In genomic region chr20:63955846-63956663, GRCh38 we compare ENCODE assay signal across 8 cellular contexts. TPM values are rescaled to one million over a fixed set of nuclear protein-coding genes. Genes with fewer than 3 reads are reported as not detected.
DNase-seq lines count a peak whose midpoint lies in the region; ATAC-seq and TF ChIP-seq lines count a peak whose summit lies in the region.

TSS of gene UCKL1 (minus strand) at chr20:63956416. CDS start at chr20:63956372, 44 bp downstream.

- H3K27ac Mint-ChIP-seq in activated CD4-positive, alpha-beta T cell treated with anti-CD3 and anti-CD28 coated beads, Interleukin-2, amount 10 ng/mL, durations not matched to agents 24 days and 14 days = peak within 1 kb of the TSS; percentile 88

- peak; percentile 92 for DNase-seq in AG08395 (ENCODE audit: low spot score)
- DNase-seq in NCI-H345 treated with DMSO at 0.1 percent for 48 hours (lab: John Stamatoyannopoulos, UW; ENCODE audit: unreplicated experiment) = peak; percentile 89
- DNase-seq in activated CD4-positive, alpha-beta T cell treated with anti-CD3 and anti-CD28 coated beads, Interleukin-2, amount 10 ng/mL, durations not matched to agents 24 days and 14 days = peak; percentile 97
- DNase-seq in dedifferentiated amniotic fluid mesenchymal stem cell (ENCODE audit: extremely low spot score) = peak; percentile 77
- peak; percentile 94 to 95 for DNase-seq in left lung
- DNase-seq in stimulated activated CD4-positive, alpha-beta T cell treated with anti-CD3 and anti-CD28 coated beads, Interleukin-2, amount 100 ng/mL, for 4 hours (ENCODE audit: low read depth) = peak; percentile 88

- peak within 1 kb of the TSS; percentile 85 for H3K4me3 Mint-ChIP-seq in activated CD4-positive, alpha-beta T cell treated with anti-CD3 and anti-CD28 coated beads, Interleukin-2, amount 10 ng/mL, durations not matched to agents 24 days and 14 days

- peak within 1 kb of the TSS; percentile 94 to 100 for H3K4me3 ChIP-seq in left lung

- no peaks in the 10 kb centered on the region for H3K9me3 Mint-ChIP-seq in activated CD4-positive, alpha-beta T cell treated with anti-CD3 and anti-CD28 coated beads, Interleukin-2, amount 10 ng/mL, durations not matched to agents 24 days and 14 days

- H3K4me1 ChIP-seq in left lung = peaks cover 20 to 55% of the 10 kb centered on the region in 2 donors

- H3K27me3 ChIP-seq in left lung = no peaks in the 10 kb centered on the region

- peak within 1 kb of the TSS; percentile 72 to 84 for H3K27ac ChIP-seq in left lung

- TF ChIP-seq CTCF in left lung (IDR thresholded peaks at IDR 0.05) = no peak

- no peaks in the 10 kb centered on the region for H3K9me3 ChIP-seq in left lung

- H3K36me3 ChIP-seq in left lung = peaks cover 0 to 27% of the 10 kb centered on the region in 2 donors

- H3K27me3 Mint-ChIP-seq in activated CD4-positive, alpha-beta T cell treated with anti-CD3 and anti-CD28 coated beads, Interleukin-2, amount 10 ng/mL, durations not matched to agents 24 days and 14 days = no peaks in the 10 kb centered on the region

- peaks cover 28% of the 10 kb centered on the region for H3K4me1 Mint-ChIP-seq in activated CD4-positive, alpha-beta T cell treated with anti-CD3 and anti-CD28 coated beads, Interleukin-2, amount 10 ng/mL, durations not matched to agents 24 days and 14 days

- intact Hi-C loops in activated CD4-positive, alpha-beta T cell treated with anti-CD3 and anti-CD28 coated beads, Interleukin-2, amount 10 ng/mL, durations not matched to agents 24 days and 14 days (cut with micrococcal nuclease) = loop anchor here (1.0 to 5.0 kb wide), 7 partner anchors 25 to 1019 kb away; partner anchors contain the start of genes ARFGAP1, ARFRP1, DNAJC5 and GID8
- intact Hi-C loops in left lung (cut with DNase I) = no loop called here

- peak; percentile 66 for ATAC-seq in GM18867 (IDR thresholded peaks at IDR 0.05; ENCODE audit: unreplicated experiment)
- ATAC-seq in HG03097 (IDR thresholded peaks at IDR 0.05; ENCODE audit: low FRiP score, unreplicated experiment) = peak; percentile 60
- peak; percentile 85 for ATAC-seq in left lung

- H3K36me3 Mint-ChIP-seq in activated CD4-positive, alpha-beta T cell treated with anti-CD3 and anti-CD28 coated beads, Interleukin-2, amount 10 ng/mL, durations not matched to agents 24 days and 14 days (ENCODE audit: low read depth) = peaks cover 11% of the 10 kb centered on the region

RNA-seq across cellular contexts. Expression of gene UCKL1, which starts in this region (rescaled TPM):
- 48.1 and 49.5 TPM in 2 replicates for total RNA-seq in activated CD4-positive, alpha-beta T cell treated with anti-CD3 and anti-CD28 coated beads, Interleukin-2, amount 10 ng/mL, durations not matched to agents 24 days and 14 days
- 10 to 100 TPM; 26.7 to 31.6 TPM for total RNA-seq in left lung

Comparison
In these comparisons a context has a peak if more than half of its experiments do, and no peak if none do; other contexts are left out.
1. Peak in every context shown above with its lines: DNase-seq, ATAC-seq, H3K4me3 ChIP-seq and H3K27ac ChIP-seq.